Comparison of ENCODE assay signal across 1 cellular context in genomic region chr11:76614471-76615183, GRCh38.
TF ChIP-seq lines count a peak whose summit lies in the region.

No MANE protein-coding gene starts in this region.

TF ChIP-seq in SK-N-SH treated with all-trans-retinoic acid at 6 μM for 48 hours, 23 proteins besides CTCF, POLR2A, EP300 and RAD21 (continued from another document):
- TF ChIP-seq TSHZ2 (CRISPR knock-in tag; IDR thresholded peaks at IDR 0.05) (no peak), PATZ1 (CRISPR knock-in tag; IDR thresholded peaks at IDR 0.05; ENCODE audit: borderline replicate concordance) (no peak), TCF4 (CRISPR knock-in tag; IDR thresholded peaks at IDR 0.05; ENCODE audit: borderline replicate concordance) (no peak), ZNF565 (CRISPR knock-in tag; conservative IDR thresholded peaks at IDR 0.05; ENCODE audit: low read depth) (no peak), CSDC2 (CRISPR knock-in tag; IDR thresholded peaks at IDR 0.05) (no peak), GLIS3 (CRISPR knock-in tag; IDR thresholded peaks at IDR 0.05) (no peak), ZC3H10 (CRISPR knock-in tag; IDR thresholded peaks at IDR 0.05) (no peak), ZNF8 (CRISPR knock-in tag; IDR thresholded peaks at IDR 0.05) (no peak), SNAI2 (CRISPR knock-in tag; IDR thresholded peaks at IDR 0.05) (no peak), POU6F1 (CRISPR knock-in tag; IDR thresholded peaks at IDR 0.05; ENCODE audit: borderline replicate concordance, low read depth) (no peak), ZNF70 (CRISPR knock-in tag; IDR thresholded peaks at IDR 0.05) (no peak), ZFP3 (CRISPR knock-in tag; IDR thresholded peaks at IDR 0.05) (no peak), RARB (CRISPR knock-in tag; IDR thresholded peaks at IDR 0.05) (no peak), TOX (CRISPR knock-in tag; IDR thresholded peaks at IDR 0.05; ENCODE audit: borderline replicate concordance) (no peak), ESRRG (CRISPR knock-in tag; IDR thresholded peaks at IDR 0.05) (no peak), BACH2 (CRISPR knock-in tag; IDR thresholded peaks at IDR 0.05; ENCODE audit: borderline replicate concordance) (no peak)
